8 cellular contexts compared by ENCODE assay signal in the genomic region with DNA sequence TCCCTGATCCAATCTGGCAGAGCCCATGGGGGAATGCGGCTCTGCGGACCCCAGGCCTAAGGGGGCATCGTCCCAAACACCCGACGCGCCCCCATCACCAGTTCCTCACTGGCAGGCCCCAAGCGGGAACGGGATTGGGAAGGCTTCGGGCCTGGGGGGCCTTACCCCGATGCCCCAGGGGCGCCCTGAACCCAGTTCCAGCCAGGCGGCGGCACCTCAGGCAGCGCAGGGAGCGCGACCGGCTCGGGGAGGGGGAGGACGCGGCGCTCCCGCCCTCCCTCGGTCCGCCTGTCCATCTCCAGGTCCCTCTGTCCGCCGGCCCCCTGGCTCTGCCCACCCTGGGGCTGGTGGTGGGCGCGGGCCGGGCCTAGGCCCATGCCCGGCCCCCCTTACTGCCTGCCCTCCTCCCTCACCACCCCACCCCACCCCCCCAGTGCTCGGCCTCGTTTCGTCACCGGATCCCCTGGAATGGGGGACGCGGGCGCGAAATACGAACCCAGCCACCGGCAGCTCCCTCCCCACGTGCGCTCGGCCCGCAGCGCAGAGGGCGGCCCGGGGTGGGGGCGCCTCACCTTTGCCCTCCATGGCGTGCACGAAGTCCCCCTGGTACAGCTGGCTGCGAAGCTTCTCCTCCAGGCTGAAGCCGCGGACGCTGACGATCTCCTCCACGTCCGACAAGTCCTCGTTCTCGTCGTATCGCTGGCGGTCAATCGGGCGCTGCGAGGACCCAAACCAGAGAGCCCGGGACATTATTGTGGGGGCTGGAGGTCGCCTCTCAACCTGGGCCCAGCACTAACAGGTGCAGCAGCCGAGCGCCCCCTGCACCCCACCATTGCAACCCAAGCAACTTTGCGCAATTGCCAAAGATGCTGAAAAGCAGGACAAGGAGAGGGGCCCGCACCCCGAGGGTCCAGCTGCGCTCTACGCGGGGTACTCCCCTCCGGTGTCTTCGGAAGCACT. TPM values are rescaled to one million over a fixed set of nuclear protein-coding genes. Genes with fewer than 3 reads are reported as not detected.
DNase-seq lines count a peak whose midpoint lies in the region; ATAC-seq, FAIRE-seq and TF ChIP-seq lines count a peak whose summit lies in the region.

No MANE protein-coding gene starts in this region.

- no peaks in the 10 kb centered on the region for H3K27me3 ChIP-seq in KMS-11 (ENCODE audit: insufficient read depth, low read depth)
- no peaks in the 10 kb centered on the region for H3K27me3 ChIP-seq in GM12878 (replicated peaks in 1 of 2; ENCODE audit: control insufficient read depth in 2 of 2, insufficient read depth in 2 of 2, low read length in 1 of 2)
- no peaks in the 10 kb centered on the region for H3K27me3 ChIP-seq in spleen (replicated peaks in 1 of 7)

- no peak for FAIRE-seq in GM12878 (lab: Jason Lieb, UNC)

- TF ChIP-seq CTCF in KMS-11 (conservative IDR thresholded peaks at IDR 0.05; ENCODE audit: low read depth, low read length) (no peak), GM12878 (IDR thresholded peaks at IDR 0.05 in 2 of 3, conservative IDR thresholded peaks at IDR 0.05 in 1 of 3; ENCODE audit: control insufficient read depth in 2 of 3, extremely low read depth in 1 of 3, insufficient read depth in 1 of 3, low read depth in 3 of 3, low read length in 3 of 3) (peak in 2 of 3 experiments; percentile 8 to 39; a peak in 3 of 6 replicates), spleen (IDR thresholded peaks at IDR 0.05 in 8 of 11, conservative IDR thresholded peaks at IDR 0.05 in 3 of 11) (no peak)

- intact Hi-C loops in GM12878 (cut with micrococcal nuclease; ENCODE audit: unreplicated experiment) (no loop called here), spleen (cut with DNase I; ENCODE audit: low total_unique reads) (no loop called here)

- CTCF ChIA-PET in GM12878 (lab: Yijun Ruan, JAX): interaction anchor here (0.6 to 5.1 kb wide), 18 partner anchors 9 to 90 kb away, joined by 3 to 40 read pairs (median 4); a partner anchor contains a TSS

- H4K20me1 ChIP-seq in KMS-11 (ENCODE audit: insufficient read depth) (no peaks in the 10 kb centered on the region), GM12878 (ENCODE audit: control insufficient read depth, insufficient read depth) (no peaks in the 10 kb centered on the region)

- H3K36me3 ChIP-seq in KMS-11 (ENCODE audit: insufficient read depth): no peaks in the 10 kb centered on the region
- no peaks in the 10 kb centered on the region for H3K36me3 ChIP-seq in GM12878 (ENCODE audit: control insufficient read depth in 2 of 2, insufficient read depth in 2 of 2, low read length in 1 of 2)
- H3K36me3 ChIP-seq in spleen: peaks cover 0 to 28% (median 10%) of the 10 kb centered on the region in 6 donors

- DNase-seq in AG08395 (ENCODE audit: low spot score) (peak; percentile 69), GM12878 (ENCODE audit: low read depth, low spot score) (no peak), spleen (peak; percentile 87), DMS53 (lab: John Stamatoyannopoulos, UW) (no peak), OCI-M2 (lab: John Stamatoyannopoulos, UW; ENCODE audit: unreplicated experiment) (no peak)

- no peak for TF ChIP-seq EP300 in GM12878 (IDR thresholded peaks at IDR 0.05; ENCODE audit: borderline replicate concordance in 1 of 2, control insufficient read depth in 1 of 2, low read depth in 2 of 2, low read length in 2 of 2)

- 0 out of 2 replicates have a peak, but pooled peaks have one; percentile 34 for TF ChIP-seq RAD21 in GM12878 (IDR thresholded peaks at IDR 0.05; ENCODE audit: insufficient read depth, low read depth, low read length)

- no peak for TF ChIP-seq POLR2A in GM12878 (IDR thresholded peaks at IDR 0.05; ENCODE audit: low read depth, low read length)
- TF ChIP-seq POLR2A in spleen (IDR thresholded peaks at IDR 0.05): no peak

- H3K27ac ChIP-seq in KMS-11: no peak overlapping the region
- peak overlapping the region; percentile 38; the same call in 1 of the 2 replicates for H3K27ac ChIP-seq in GM12878 (ENCODE audit: control insufficient read depth, insufficient read depth)
- peak overlapping the region; percentile 72 to 92 (median 86) for H3K27ac ChIP-seq in spleen

- SMC1A ChIA-PET in GM12878 (lab: Charles Lee; ENCODE audit: uncharacterized antibody, unreplicated experiment): interaction anchor here (0.8 to 7.3 kb wide), 11 partner anchors 18 to 104 kb away, joined by 3 to 48 read pairs (median 3); a partner anchor contains a TSS

- WGBS in GM12878 (ENCODE audit: insufficient coverage, insufficient replicate concordance, low lambda C conversion rate, missing lambda C conversion rate): 58% methylated on average over 65 of the region's 77 CpGs
- WGBS in spleen, 5 donors: 18 to 29% (median 26%) methylated on average over 13 to 77 of the region's 77 CpGs

- BruUV-seq in GM12878 (replicated peaks; lab: Mats Ljungman, UMichigan): no TSS peak

- H3K9ac ChIP-seq in KMS-11 (peak overlapping the region; percentile 83; the same call in 1 of the 2 replicates), GM12878 (ENCODE audit: control insufficient read depth, insufficient read depth, low read length) (peak overlapping the region; percentile 74)

- H3K9me3 ChIP-seq in GM12878 (replicated peaks; ENCODE audit: control insufficient read depth, insufficient read depth, low read length): no peaks in the 10 kb centered on the region
- H3K9me3 ChIP-seq in iPS-18c (ENCODE audit: control insufficient read depth, insufficient read depth, low read length): no peaks in the 10 kb centered on the region
- H3K9me3 ChIP-seq in spleen: no peaks in the 10 kb centered on the region

- H3K4me3 ChIP-seq in KMS-11 (IDR thresholded peaks at IDR 0.05; ENCODE audit: insufficient read depth, low read depth, low read length) (no peak overlapping the region), GM12878 (peak overlapping the region; percentile 77), iPS-18c (ENCODE audit: insufficient read depth, low read depth, low read length) (peak overlapping the region; percentile 87), spleen (peak overlapping the region; percentile 47 to 76 (median 62))

- no peaks in the 10 kb centered on the region for H3K4me1 ChIP-seq in KMS-11 (ENCODE audit: low read depth, poor library complexity, severe bottlenecking)
- H3K4me1 ChIP-seq in GM12878 (ENCODE audit: control insufficient read depth, insufficient read depth, low read length): peaks cover 19% of the 10 kb centered on the region
- peaks cover 29 to 69% (median 50%) of the 10 kb centered on the region in 6 donors for H3K4me1 ChIP-seq in spleen

- H3K79me2 ChIP-seq in KMS-11 (ENCODE audit: insufficient read depth, low read depth): no peaks in the 10 kb centered on the region
- peaks cover 14% of the 10 kb centered on the region for H3K79me2 ChIP-seq in GM12878 (ENCODE audit: control insufficient read depth, insufficient read depth, low read length)

- peak; percentile 12 for ATAC-seq in GM12878
- no peak for ATAC-seq in HG02970 (IDR thresholded peaks at IDR 0.05; ENCODE audit: low FRiP score, unreplicated experiment)

- RAD21 ChIA-PET in GM12878 (lab: Charles Lee; ENCODE audit: unreplicated experiment): interaction anchor here (0.6 to 5.8 kb wide), 11 partner anchors 12 to 96 kb away, joined by 3 to 51 read pairs (median 13); a partner anchor contains a TSS

- H3K4me2 ChIP-seq in KMS-11: peak overlapping the region; percentile 76
- H3K4me2 ChIP-seq in GM12878 (ENCODE audit: control insufficient read depth, insufficient read depth): peak overlapping the region; percentile 92

- POLR2A ChIA-PET in GM12878 (lab: Charles Lee): interaction anchor here (0.7 to 8.1 kb wide), 10 partner anchors 9 to 83 kb away, joined by 3 to 87 read pairs (median 6); a partner anchor contains a TSS

- in situ Hi-C loops in GM12878 (cut with MboI): no loop called here

- H2AFZ ChIP-seq in KMS-11 (ENCODE audit: low read depth) (peak overlapping the region; percentile 52; the same call in 1 of the 2 replicates), GM12878 (ENCODE audit: control insufficient read depth, low read depth, low read length) (peak overlapping the region; percentile 72)

RNA-seq across cellular contexts. Expression of a gene that starts 2.3 kb away (rescaled TPM):
- 634 and 686 TPM in 2 replicates for total RNA-seq in GM12878 (2013; cell fraction: nucleolus; rRNA removed)
- 57.9 and 62.9 TPM in 2 replicates for total RNA-seq in GM12878 (2014; rRNA removed)
- 33.0 and 34.1 TPM in 2 replicates for total RNA-seq in GM12878 (2014; rRNA removed; fragmentation: Illumina TruSeq; extraction: Trizol)
- 76.3 and 87.6 TPM in 2 replicates for total RNA-seq in GM12878 (2021)
- polyA plus RNA-seq in GM12878 (2011; ENCODE audit: low read depth): 76.8 TPM
- polyA plus RNA-seq in GM12878 (2011; rRNA removed): 67.9 and 124 TPM in 2 replicates
- polyA plus RNA-seq in GM12878 (2011; cell fraction: cytosol; rRNA removed): 103 and 121 TPM in 2 replicates
- polyA plus RNA-seq in GM12878 (2011; cell fraction: nucleus; rRNA removed): 380 and 393 TPM in 2 replicates
- 81.7 and 83.4 TPM in 2 replicates for polyA plus RNA-seq in GM12878 (2012)
- 31.7 and 46.7 TPM in 2 replicates for polyA plus RNA-seq in GM12878 (2014; fragmentation: Illumina TruSeq; extraction: Trizol)
- 10 to 100 TPM; 13.6 to 14.7 TPM for polyA plus RNA-seq in GM12878 (2014; fragmentation: Nextera tagmentation; extraction: Ambion mirVana)
- polyA plus RNA-seq in GM12878 (2014; rRNA removed): 72.8 and 77.4 TPM in 2 replicates
- 10 to 100 TPM; 31.8 to 34.0 TPM for polyA plus RNA-seq in GM12878 (2016; fragmentation: Nextera tagmentation; extraction: Ambion mirVana)
- polyA minus RNA-seq in GM12878 (2011; rRNA and poly(A)+ RNA removed): 395 and 503 TPM in 2 replicates
- 82.7 and 85.4 TPM in 2 replicates for polyA minus RNA-seq in GM12878 (2011; cell fraction: cytosol; rRNA and poly(A)+ RNA removed)
- 171 and 227 TPM in 2 replicates for polyA minus RNA-seq in GM12878 (2011; cell fraction: nucleus; rRNA and poly(A)+ RNA removed)
- 10 to 100 TPM; 32.3 to 56.2 (median 46.5) TPM for total RNA-seq in spleen
- polyA plus RNA-seq in spleen: 10 to 100 TPM; 20.8 to 25.5 (median 24.5) TPM

RNA-seq across cellular contexts. Expression of a gene that starts 47.8 kb away (rescaled TPM):
- 13.1 and 15.8 TPM in 2 replicates for total RNA-seq in GM12878 (2013; cell fraction: nucleolus; rRNA removed)
- total RNA-seq in GM12878 (2014; rRNA removed): 9.7 and 16.4 TPM in 2 replicates
- total RNA-seq in GM12878 (2014; rRNA removed; fragmentation: Illumina TruSeq; extraction: Trizol): 7.1 and 8.2 TPM in 2 replicates
- total RNA-seq in GM12878 (2021): 31.0 and 32.2 TPM in 2 replicates
- polyA plus RNA-seq in GM12878 (2011; ENCODE audit: low read depth): 6.5 TPM
- polyA plus RNA-seq in GM12878 (2011; rRNA removed): 4.8 and 15.3 TPM in 2 replicates
- 28.4 and 36.0 TPM in 2 replicates for polyA plus RNA-seq in GM12878 (2011; cell fraction: cytosol; rRNA removed)
- 20.8 and 24.1 TPM in 2 replicates for polyA plus RNA-seq in GM12878 (2011; cell fraction: nucleus; rRNA removed)
- polyA plus RNA-seq in GM12878 (2012): 21.7 and 23.1 TPM in 2 replicates
- polyA plus RNA-seq in GM12878 (2014; fragmentation: Illumina TruSeq; extraction: Trizol): 2.6 and 6.5 TPM in 2 replicates
- polyA plus RNA-seq in GM12878 (2014; fragmentation: Nextera tagmentation; extraction: Ambion mirVana): 1 to 10 TPM; 5.5 to 6.1 TPM
- 33.1 and 39.2 TPM in 2 replicates for polyA plus RNA-seq in GM12878 (2014; rRNA removed)
- polyA plus RNA-seq in GM12878 (2016; fragmentation: Nextera tagmentation; extraction: Ambion mirVana): 10 to 100 TPM in 1 of 2 experiments, 1 to 10 TPM in 1; 7.7 to 25.1 TPM
- 21.7 and 34.6 TPM in 2 replicates for polyA minus RNA-seq in GM12878 (2011; rRNA and poly(A)+ RNA removed)
- polyA minus RNA-seq in GM12878 (2011; cell fraction: cytosol; rRNA and poly(A)+ RNA removed): 25.1 and 28.5 TPM in 2 replicates
- polyA minus RNA-seq in GM12878 (2011; cell fraction: nucleus; rRNA and poly(A)+ RNA removed): 7.7 and 21.1 TPM in 2 replicates
- total RNA-seq in spleen: 10 to 100 TPM; 27.7 to 47.5 (median 36.6) TPM
- polyA plus RNA-seq in spleen: 10 to 100 TPM; 12.9 to 32.0 (median 23.9) TPM

Comparison
In these comparisons a context has a peak if more than half of its experiments do, and no peak if none do; other contexts are left out.
1. DNase-seq: peak in AG08395 (single experiment) and spleen (single experiment); none in GM12878 (single experiment), DMS53 (single experiment) and OCI-M2 (single experiment).
2. CTCF ChIP-seq: peak in GM12878 (2 of 3); none in KMS-11 (single experiment) and spleen (0 of 11).